ENCODE assay signal across 8 cellular contexts in genomic region chr12:22626429-22626828, GRCh38. TPM values are rescaled to one million over a fixed set of nuclear protein-coding genes. Genes with fewer than 3 reads are reported as not detected.
A peak's percentile ranks its signal among the peaks of the same experiment; 100 is the strongest.
DNase-seq lines count a peak whose midpoint lies in the region; TF ChIP-seq lines count a peak whose summit lies in the region.

No MANE protein-coding gene starts in this region.

- 2% methylated on average over 4 of the region's 4 CpGs for WGBS in GM23248 (ENCODE audit: low coverage in 1 of 2, low lambda C conversion rate in 2 of 2, missing lambda C conversion rate in 2 of 2), 2 experiments
- WGBS in mesendoderm (ENCODE audit: extremely low coverage, insufficient coverage, low lambda C conversion rate): no CpG with 5 or more reads among the region's 4 CpGs
- 28 to 30% methylated on average over 4 of the region's 4 CpGs for WGBS in thyroid gland, 2 donors

- POLR2A ChIA-PET in MCF 10A (lab: Yijun Ruan, JAX): interaction anchor here (0.6 to 7.4 kb wide), 6 partner anchors 16 to 116 kb away, joined by 3 to 82 read pairs (median 6); partner anchors contain the start of gene C2CD5

- DNase-seq in NCI-H1436 (lab: John Stamatoyannopoulos, UW) (peak; percentile 5), NCI-H1436 treated with DMSO at 0.1 percent for 48 hours (lab: John Stamatoyannopoulos, UW) (no peak), GM23248 (peak; percentile 82), NB4 (ENCODE audit: low read depth) (peak; percentile 40), MCF 10A (ENCODE audit: unreplicated experiment) (peak; percentile 34), mesendoderm (peak; percentile 21), thyroid gland (no peak), kidney glomerular epithelial cell (lab: John Stamatoyannopoulos, UW) (no peak)

- peak overlapping the region; percentile 97 for H2AFZ ChIP-seq in GM23248

- no peak overlapping the region for H2BK5ac ChIP-seq in mesendoderm (ENCODE audit: low read length)

- H3K36me3 Mint-ChIP-seq in MCF 10A (ENCODE audit: insufficient read depth, unreplicated experiment): peaks cover 13% of the 10 kb centered on the region

- TF ChIP-seq POLR2A in NB4 (IDR thresholded peaks at IDR 0.05; ENCODE audit: extremely low read depth, insufficient read length) (no peak), thyroid gland (IDR thresholded peaks at IDR 0.05) (no peak)

- H3K9me3 ChIP-seq in GM23248 (ENCODE audit: low read depth): no peaks in the 10 kb centered on the region
- H3K9me3 ChIP-seq in thyroid gland: no peaks in the 10 kb centered on the region

- H3K27me3 ChIP-seq in GM23248 (replicated peaks; ENCODE audit: insufficient read depth) (no peaks in the 10 kb centered on the region), mesendoderm (ENCODE audit: insufficient read depth, low read length, poor library complexity) (no peaks in the 10 kb centered on the region), thyroid gland (no peaks in the 10 kb centered on the region)

- H3K56ac ChIP-seq in mesendoderm (ENCODE audit: low read length): no peak overlapping the region

- no peaks in the 10 kb centered on the region; the same call in 1 of the 2 replicates for H3K9me2 ChIP-seq in GM23248 (ENCODE audit: insufficient read depth)

- intact Hi-C loops in MCF 10A (cut with micrococcal nuclease): loop anchor here (2.0 to 5.0 kb wide), 3 partner anchors 82 to 169 kb away; partner anchors contain the start of gene C2CD5
- intact Hi-C loops in thyroid gland (cut with DNase I): loop anchor here (10.0 kb wide), 1 partner anchor 82 kb away; the partner anchor contains the start of gene C2CD5

- peak overlapping the region; percentile 99 for H3K27ac Mint-ChIP-seq in MCF 10A (ENCODE audit: low read depth, unreplicated experiment)

- H3K79me2 ChIP-seq in GM23248 (ENCODE audit: insufficient read depth): peaks cover 62% of the 10 kb centered on the region
- peaks cover 27% of the 10 kb centered on the region for H3K79me2 ChIP-seq in mesendoderm (ENCODE audit: control insufficient read depth, insufficient read depth, low read length)

- no peak overlapping the region for H2AK5ac ChIP-seq in mesendoderm (ENCODE audit: low read length)

- H3K79me1 ChIP-seq in mesendoderm (ENCODE audit: low read length): no peaks in the 10 kb centered on the region

- H3K4me3 ChIP-seq in GM23248 (peak overlapping the region; percentile 96), NB4 (ENCODE audit: low read depth, low read length) (peak overlapping the region; percentile 86), mesendoderm (ENCODE audit: low read length) (no peak overlapping the region), thyroid gland (replicated peaks in 1 of 3) (peak overlapping the region in 2 of 3 donors; percentile 56 to 98)

- peak overlapping the region; percentile 100 for H3K4me3 Mint-ChIP-seq in MCF 10A (ENCODE audit: unreplicated experiment)

- CTCF ChIA-PET in MCF 10A (lab: Yijun Ruan, JAX): interaction anchor here (1.3 kb wide), 1 partner anchor 82 kb away, joined by 4 read pairs; the partner anchor contains the start of gene C2CD5

- peak overlapping the region; percentile 88 for H3K27ac ChIP-seq in GM23248
- H3K27ac ChIP-seq in mesendoderm (ENCODE audit: low read depth, low read length): no peak overlapping the region
- H3K27ac ChIP-seq in thyroid gland: peak overlapping the region; percentile 2 to 99 (median 98)

- no peaks in the 10 kb centered on the region for H3K36me3 ChIP-seq in GM23248 (ENCODE audit: low read depth)
- H3K36me3 ChIP-seq in mesendoderm (ENCODE audit: control insufficient read depth, insufficient read depth, low read length): no peaks in the 10 kb centered on the region
- H3K36me3 ChIP-seq in thyroid gland: no peaks in the 10 kb centered on the region

- H3K4me1 ChIP-seq in GM23248 (ENCODE audit: insufficient read depth) (peaks cover 25% of the 10 kb centered on the region), mesendoderm (ENCODE audit: control insufficient read depth, low read depth, low read length) (no peaks in the 10 kb centered on the region), thyroid gland (peaks cover 16 to 23% of the 10 kb centered on the region in 2 donors)

- BruUV-seq in MCF 10A (replicated peaks; lab: Mats Ljungman, UMichigan): no TSS peak

- TF ChIP-seq CTCF in NB4 (IDR thresholded peaks at IDR 0.05; ENCODE audit: low read depth, low read length): no peak
- TF ChIP-seq CTCF in MCF 10A (IDR thresholded peaks at IDR 0.05; ENCODE audit: unreplicated experiment): no peak
- no peak for TF ChIP-seq CTCF in thyroid gland (IDR thresholded peaks at IDR 0.05)

- H3K9ac ChIP-seq in GM23248 (peak overlapping the region; percentile 88), mesendoderm (ENCODE audit: low read length) (peak overlapping the region; percentile 46)

- no peak overlapping the region for H3K18ac ChIP-seq in mesendoderm (ENCODE audit: low read length)

- H2BK120ac ChIP-seq in mesendoderm (ENCODE audit: low read depth, low read length): no peak overlapping the region

- no peak overlapping the region for H4K8ac ChIP-seq in mesendoderm (ENCODE audit: low read depth, low read length)

- no peak overlapping the region for H3K23ac ChIP-seq in mesendoderm (ENCODE audit: low read length)

- no peak overlapping the region for H3K4ac ChIP-seq in mesendoderm (ENCODE audit: low read depth, low read length)

- peaks cover 8% of the 10 kb centered on the region; the same call in 1 of the 2 replicates for H3F3A ChIP-seq in GM23248 (ENCODE audit: insufficient read depth)

- H3K9me3 Mint-ChIP-seq in MCF 10A (ENCODE audit: unreplicated experiment): no peaks in the 10 kb centered on the region

- H3K4me1 Mint-ChIP-seq in MCF 10A (ENCODE audit: insufficient read depth, unreplicated experiment): peaks cover 28% of the 10 kb centered on the region

- no peaks in the 10 kb centered on the region for H3K27me3 Mint-ChIP-seq in MCF 10A (ENCODE audit: insufficient read depth, unreplicated experiment)

- in situ Hi-C loops in GM23248 (cut with MboI): no loop called here

- peak overlapping the region; percentile 99 for H3K4me2 ChIP-seq in GM23248 (ENCODE audit: unreplicated experiment)
- H3K4me2 ChIP-seq in mesendoderm (ENCODE audit: low read length): no peak overlapping the region

- no peak overlapping the region for H4K5ac ChIP-seq in mesendoderm (ENCODE audit: low read length)

- H4K20me1 ChIP-seq in GM23248 (ENCODE audit: insufficient read depth): no peaks in the 10 kb centered on the region

- H2BK15ac ChIP-seq in mesendoderm (replicated peaks; ENCODE audit: low read depth): no peak overlapping the region

RNA-seq across cellular contexts. Expression of gene ETNK1, which starts 1.5 kb away (rescaled TPM):
- total RNA-seq in GM23248 (2014; rRNA removed; shearing (Covaris generic)): 22.9 and 34.0 TPM in 2 replicates
- polyA plus RNA-seq in GM23248 (2016; fragmentation: Nextera tagmentation; extraction: Ambion mirVana): 12.6 and 20.0 TPM in 2 replicates
- total RNA-seq in MCF 10A (2022) (38.2 and 38.3 TPM in 2 replicates), thyroid gland (10 to 100 TPM; 50.0 to 78.2 (median 57.4) TPM)
- polyA plus RNA-seq in mesendoderm (2013, experiment 1 of 2): 18.8 TPM
- polyA plus RNA-seq in mesendoderm (2013, experiment 2 of 2): 17.8 TPM

Comparison
In these comparisons a context has a peak if more than half of its experiments do, and no peak if none do; other contexts are left out.
1. DNase-seq: peak in NCI-H1436 (single experiment), GM23248 (single experiment), NB4 (single experiment), MCF 10A (single experiment) and mesendoderm (single experiment); none in NCI-H1436 treated with DMSO at 0.1 percent for 48 hours (single experiment), thyroid gland (0 of 2) and kidney glomerular epithelial cell (single experiment).